Comparison of ENCODE assay signal across 7 cellular contexts in the genomic region with DNA sequence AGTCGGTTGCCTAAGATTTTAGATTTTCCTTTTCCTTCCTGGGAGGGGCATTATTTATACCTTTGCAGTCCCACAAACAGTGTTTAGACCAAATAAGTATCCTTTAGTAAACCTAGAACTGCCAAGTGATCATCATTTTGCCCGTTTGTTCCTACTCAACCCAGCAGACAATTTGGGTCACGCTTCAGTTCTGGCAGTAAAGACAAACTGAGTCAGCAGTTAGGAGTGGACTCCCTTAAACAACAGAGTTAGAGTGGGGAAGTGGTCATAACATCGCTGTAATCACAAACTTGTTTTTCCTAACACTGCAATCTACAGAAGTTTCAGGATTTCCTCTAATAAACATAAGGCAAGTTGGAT. TPM values are rescaled to one million over a fixed set of nuclear protein-coding genes. Genes with fewer than 3 reads are reported as not detected.
A peak's percentile ranks its signal among the peaks of the same experiment; 100 is the strongest.
DNase-seq lines count a peak whose midpoint lies in the region; ATAC-seq and TF ChIP-seq lines count a peak whose summit lies in the region.

No MANE protein-coding gene starts in this region.

- in situ Hi-C loops in astrocyte of the cerebellum (cut with HindIII; ENCODE audit: low sequenced_read_pairs): loop anchor here (25.0 kb wide), 1 partner anchor 230 kb away; no protein-coding TSS in a partner anchor

- H3K4me3 ChIP-seq in astrocyte of the cerebellum (ENCODE audit: low read depth, low read length): peak overlapping the region; percentile 73

- peaks cover 0 to 2% (median 0%) of the 10 kb centered on the region in 3 donors for H3K9me3 Mint-ChIP-seq in IgD-negative memory B cell
- H3K9me3 Mint-ChIP-seq in stimulated activated memory B cell treated with anti-CD40 and anti-IgM and Interleukin-4, amounts not matched to agents 10 μg/mL and 1 μg/mL and 100 μg/mL, for 72 hours: no peaks in the 10 kb centered on the region

- no peaks in the 10 kb centered on the region for H3K36me3 Mint-ChIP-seq in IgD-negative memory B cell
- H3K36me3 Mint-ChIP-seq in stimulated activated memory B cell treated with anti-CD40 and anti-IgM and Interleukin-4, amounts not matched to agents 10 μg/mL and 1 μg/mL and 100 μg/mL, for 72 hours: no peaks in the 10 kb centered on the region

- peak overlapping the region in 1 of 3 donors; percentile 22 for H3K27ac Mint-ChIP-seq in IgD-negative memory B cell
- peak overlapping the region; percentile 55 for H3K27ac Mint-ChIP-seq in stimulated activated memory B cell treated with anti-CD40 and anti-IgM and Interleukin-4, amounts not matched to agents 10 μg/mL and 1 μg/mL and 100 μg/mL, for 72 hours

- peaks cover 4 to 10% (median 6%) of the 10 kb centered on the region in 3 donors for H3K4me1 Mint-ChIP-seq in IgD-negative memory B cell
- H3K4me1 Mint-ChIP-seq in stimulated activated memory B cell treated with anti-CD40 and anti-IgM and Interleukin-4, amounts not matched to agents 10 μg/mL and 1 μg/mL and 100 μg/mL, for 72 hours: peaks cover 12% of the 10 kb centered on the region

- no peak for TF ChIP-seq CTCF in astrocyte of the cerebellum (IDR thresholded peaks at IDR 0.05; ENCODE audit: low read depth, low read length, missing control alignments)

- peak overlapping the region; percentile 3 to 88 (median 77) for H3K4me3 Mint-ChIP-seq in IgD-negative memory B cell
- H3K4me3 Mint-ChIP-seq in stimulated activated memory B cell treated with anti-CD40 and anti-IgM and Interleukin-4, amounts not matched to agents 10 μg/mL and 1 μg/mL and 100 μg/mL, for 72 hours: peak overlapping the region; percentile 84

- DNase-seq in astrocyte of the cerebellum (ENCODE audit: low read depth): no peak
- DNase-seq in iris pigment epithelial cell (ENCODE audit: low read depth): peak; percentile 49
- DNase-seq in SW480 (ENCODE audit: low spot score): no peak
- DNase-seq in NCI-H226: no peak
- DNase-seq in effector CD4-positive, alpha-beta T cell: no peak

- ATAC-seq in stimulated activated memory B cell treated with anti-CD40 and anti-IgM and Interleukin-4, amounts not matched to agents 10 μg/mL and 1 μg/mL and 100 μg/mL, for 72 hours: no peak

- H3K27me3 Mint-ChIP-seq in IgD-negative memory B cell: peaks cover 29% of the 10 kb centered on the region
- peaks cover 50% of the 10 kb centered on the region for H3K27me3 Mint-ChIP-seq in stimulated activated memory B cell treated with anti-CD40 and anti-IgM and Interleukin-4, amounts not matched to agents 10 μg/mL and 1 μg/mL and 100 μg/mL, for 72 hours

RNA-seq across cellular contexts. Expression of gene WDFY3, which starts 0.8 kb away (rescaled TPM):
- polyA plus RNA-seq in IgD-negative memory B cell: not detected
